In the genomic region with DNA sequence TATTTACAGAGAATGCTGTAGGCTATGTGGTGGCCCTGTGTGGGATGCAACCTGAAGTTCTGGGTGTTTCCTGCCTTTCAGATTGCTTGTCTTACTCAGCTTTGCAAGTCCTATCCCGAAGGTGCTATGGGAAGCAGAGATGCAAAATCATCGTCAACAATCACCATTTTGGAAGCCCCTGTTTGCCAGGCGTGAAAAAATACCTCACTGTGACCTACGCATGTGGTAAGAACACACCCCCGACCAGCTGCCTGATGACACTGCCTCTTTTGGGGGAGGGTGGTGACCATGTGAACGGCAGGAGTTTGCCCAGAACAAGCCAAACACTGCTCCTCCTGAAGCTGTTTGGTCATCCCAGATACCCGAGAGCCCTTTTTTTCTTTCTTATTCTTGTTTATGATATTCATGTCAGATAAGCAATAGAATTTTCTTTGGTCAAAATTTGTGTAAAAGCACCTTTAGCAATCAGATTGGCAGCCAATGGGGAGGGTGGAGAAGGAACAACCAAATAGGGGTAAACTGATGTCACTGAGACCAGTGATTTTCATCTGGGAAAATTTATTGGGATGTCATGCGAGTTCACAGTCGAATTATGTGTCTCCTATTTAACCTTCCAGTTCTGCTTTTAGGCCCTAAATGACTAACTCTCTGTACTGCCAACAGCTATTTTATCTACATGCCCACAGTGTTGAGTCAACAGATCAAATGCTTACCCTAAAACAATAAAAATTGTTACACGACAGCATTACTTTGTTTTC, we compare ENCODE assay signal across 11 cellular contexts.
DNase-seq lines count a peak whose midpoint lies in the region; ATAC-seq, FAIRE-seq and TF ChIP-seq lines count a peak whose summit lies in the region.
"Had no signal": no experiment of that assay in that cellular context is flagged by ENCODE, and none has a peak within 500 bp of the region (broad histone marks: within the 10 kb centered on the region; RNA-seq: fewer than 3 reads in every experiment).

No MANE protein-coding gene starts in this region.

- peak overlapping the region; percentile 3 for H2AFZ ChIP-seq in astrocyte (ENCODE audit: low read depth, low read length)

- no peaks in the 10 kb centered on the region for H3K4me1 ChIP-seq in breast epithelium
- peaks cover 44% of the 10 kb centered on the region for H3K4me1 ChIP-seq in astrocyte (ENCODE audit: insufficient read depth, low read length)

- TF ChIP-seq POLR2A in breast epithelium (IDR thresholded peaks at IDR 0.05), result no peak

- H3K36me3 ChIP-seq in breast epithelium, result no peaks in the 10 kb centered on the region
- no peaks in the 10 kb centered on the region for H3K36me3 ChIP-seq in astrocyte (ENCODE audit: insufficient read depth, low read length)

- H3K79me2 ChIP-seq in astrocyte (ENCODE audit: insufficient read depth, low read length), result no peaks in the 10 kb centered on the region

- no peak for TF ChIP-seq CTCF in MCF 10A (IDR thresholded peaks at IDR 0.05; ENCODE audit: unreplicated experiment)
- no peak for TF ChIP-seq CTCF in breast epithelium (IDR thresholded peaks at IDR 0.05)
- TF ChIP-seq CTCF in astrocyte (IDR thresholded peaks at IDR 0.05; ENCODE audit: insufficient read depth, low read depth, low read length), result no peak

- CTCF ChIA-PET in MCF 10A (lab: Yijun Ruan, JAX), result interaction anchor here (0.7 kb wide), 2 partner anchors 52 to 105 kb away, joined by 5 read pairs; no protein-coding TSS in a partner anchor

- H3K9ac ChIP-seq in astrocyte (ENCODE audit: low read length), result peak overlapping the region; percentile 71
- H3K9ac ChIP-seq: KMS-11 had no signal

- H3K9me3 ChIP-seq in breast epithelium (no peaks in the 10 kb centered on the region), astrocyte (ENCODE audit: insufficient read depth, low read depth, low read length) (no peaks in the 10 kb centered on the region)

- ATAC-seq in left colon, result peak; percentile 94

- H3K4me1 Mint-ChIP-seq in MCF 10A (ENCODE audit: insufficient read depth, unreplicated experiment), result peaks cover 10% of the 10 kb centered on the region
- H3K4me1 Mint-ChIP-seq in astrocyte (ENCODE audit: low read depth, unreplicated experiment), result peaks cover 24% of the 10 kb centered on the region

- H3K4me3 ChIP-seq in breast epithelium (no peak overlapping the region), astrocyte (ENCODE audit: insufficient read depth, low read depth, low read length) (peak overlapping the region; percentile 6)

- intact Hi-C loops in MCF 10A (cut with micrococcal nuclease), result no loop called here
- intact Hi-C loops in breast epithelium (cut with DNase I; ENCODE audit: low total_unique reads), result no loop called here
- intact Hi-C loops in left colon (cut with DNase I, micrococcal nuclease), result no loop called here

- H3K36me3 Mint-ChIP-seq in MCF 10A (ENCODE audit: insufficient read depth, unreplicated experiment), result peaks cover 37% of the 10 kb centered on the region
- H3K36me3 Mint-ChIP-seq in astrocyte (ENCODE audit: low read depth, unreplicated experiment), result no peaks in the 10 kb centered on the region

- POLR2A ChIA-PET in MCF 10A (lab: Yijun Ruan, JAX), result no interaction called here

- no peaks in the 10 kb centered on the region for H4K20me1 ChIP-seq in astrocyte (ENCODE audit: insufficient read depth, low read length)

- H3K27me3 ChIP-seq in breast epithelium (no peaks in the 10 kb centered on the region), astrocyte (ENCODE audit: insufficient read depth, low read length) (no peaks in the 10 kb centered on the region)

- H3K27ac ChIP-seq in breast epithelium (no peak overlapping the region), astrocyte (ENCODE audit: low read depth, low read length) (peak overlapping the region; percentile 95)
- H3K27ac ChIP-seq: KMS-11 had no signal

- no TSS peak for BruUV-seq in MCF 10A (replicated peaks; lab: Mats Ljungman, UMichigan)

- no peak overlapping the region for H3K27ac Mint-ChIP-seq in MCF 10A (ENCODE audit: low read depth, unreplicated experiment)
- peak overlapping the region; percentile 48 for H3K27ac Mint-ChIP-seq in astrocyte (ENCODE audit: unreplicated experiment)

- H3K4me3 Mint-ChIP-seq in MCF 10A (ENCODE audit: unreplicated experiment) (no peak overlapping the region), astrocyte (ENCODE audit: unreplicated experiment) (no peak overlapping the region)
- H3K4me3 Mint-ChIP-seq: activated naive CD8-positive, alpha-beta T cell had no signal

- H3K27me3 Mint-ChIP-seq in MCF 10A (ENCODE audit: insufficient read depth, unreplicated experiment) (no peaks in the 10 kb centered on the region), astrocyte (ENCODE audit: low read depth, unreplicated experiment) (no peaks in the 10 kb centered on the region)
- H3K27me3 Mint-ChIP-seq: activated naive CD8-positive, alpha-beta T cell had no signal

- H3K9me3 Mint-ChIP-seq in MCF 10A (ENCODE audit: unreplicated experiment) (no peaks in the 10 kb centered on the region), astrocyte (ENCODE audit: unreplicated experiment) (no peaks in the 10 kb centered on the region)

- FAIRE-seq in astrocyte (lab: Jason Lieb, UNC), result no peak

- H3K4me2 ChIP-seq in astrocyte (ENCODE audit: low read length), result peak overlapping the region; percentile 52
- H3K4me2 ChIP-seq: KMS-11 had no signal

- DNase-seq in MCF 10A (ENCODE audit: unreplicated experiment) (peak; percentile 39), breast epithelium (ENCODE audit: low spot score in 2 of 2) (no peak), astrocyte (ENCODE audit: low read depth) (peak; percentile 90), left colon (no peak), T-helper 1 cell (no peak), NCI-H1930 (lab: John Stamatoyannopoulos, UW) (no peak)
- no peak for DNase-seq in stimulated activated CD4-positive, alpha-beta T cell treated with anti-CD3 and anti-CD28 coated beads, Interleukin-15, amount 100 ng/mL, for 24 hours
- DNase-seq in activated CD4-positive, CD25-positive, alpha-beta regulatory T cell treated with anti-CD3 and anti-CD28 coated beads, Interleukin-2, amount 50 U/mL, for 72 hours, result no peak
- DNase-seq: NCI-H526 had no signal

Comparison
In these comparisons a context has a peak if more than half of its experiments do, and no peak if none do; other contexts are left out.
1. DNase-seq: peak in MCF 10A (single experiment) and astrocyte (single experiment); none in breast epithelium (0 of 2), left colon (0 of 2), T-helper 1 cell (0 of 5), stimulated activated CD4-positive, alpha-beta T cell treated with anti-CD3 and anti-CD28 coated beads, Interleukin-15, amount 100 ng/mL, for 24 hours (single experiment), activated CD4-positive, CD25-positive, alpha-beta regulatory T cell treated with anti-CD3 and anti-CD28 coated beads, Interleukin-2, amount 50 U/mL, for 72 hours (single experiment) and NCI-H1930 (0 of 2).